30 cellular contexts compared by ENCODE assay signal in the genomic region with DNA sequence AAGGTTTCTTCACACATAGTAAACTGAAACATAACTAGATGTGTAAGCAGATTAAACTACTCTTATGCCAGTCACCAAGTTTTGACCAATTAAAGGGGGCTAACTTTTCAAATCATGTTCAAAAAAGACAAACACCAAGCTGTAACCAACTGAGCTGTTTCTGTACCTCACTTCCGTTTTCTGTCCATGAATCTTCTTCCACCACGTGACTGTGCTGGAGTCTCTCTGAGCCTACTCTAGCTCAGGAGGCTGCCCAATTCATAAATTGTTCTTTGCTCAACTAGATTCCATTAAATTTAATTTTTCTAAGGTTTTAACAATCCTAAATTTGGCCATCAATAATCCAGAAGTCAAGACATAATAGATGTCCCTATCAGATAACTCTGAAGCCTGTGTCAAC.
"Had no signal": no experiment of that assay in that cellular context is flagged by ENCODE, and none has a peak within 500 bp of the region (broad histone marks: within the 10 kb centered on the region; RNA-seq: fewer than 3 reads in every experiment).

No MANE protein-coding gene starts in this region.

- H3K27ac ChIP-seq: brain microvascular endothelial cell, coronary artery, dorsolateral prefrontal cortex, VCaP had no signal

- H3K9me3 Mint-ChIP-seq: activated CD4-positive, alpha-beta memory T cell treated with anti-CD3 and anti-CD28 coated beads, Interleukin-2, amount 10 ng/mL, durations not matched to agents 7 days and 5 days; activated T-cell treated with anti-CD3 and anti-CD28 coated beads, Interleukin-2, amount 50 U/mL, for 72 hours; activated T-helper 17 cell treated with anti-CD3 and anti-CD28 coated beads, Interleukin-2, amount 50 U/mL, for 72 hours; central memory CD8-positive, alpha-beta T cell had no signal

- H3K36me3 ChIP-seq: brain microvascular endothelial cell had no signal

- H3K27ac Mint-ChIP-seq: activated CD4-positive, alpha-beta memory T cell treated with anti-CD3 and anti-CD28 coated beads, Interleukin-2, amount 10 ng/mL, durations not matched to agents 7 days and 5 days; activated CD4-positive, alpha-beta T cell treated with anti-CD3 and anti-CD28 coated beads, Interleukin-2, amount 10 ng/mL, durations not matched to agents 7 days and 5 days; activated naive CD8-positive, alpha-beta T cell; activated T-cell treated with anti-CD3 and anti-CD28 coated beads, Interleukin-2, amount 50 U/mL, for 24 hours; activated T-cell treated with anti-CD3 and anti-CD28 coated beads, Interleukin-2, amount 50 U/mL, for 72 hours; activated T-helper 17 cell treated with anti-CD3 and anti-CD28 coated beads, Interleukin-2, amount 50 U/mL, for 72 hours; dendritic cell treated with granulocyte-macrophage colony-stimulating factor and Interleukin-4, amounts not matched to agents 40 ng/mL and 50 ng/mL, for 4 days; endodermal cell; WTC11 had no signal

- H3K4me3 Mint-ChIP-seq: activated CD4-positive, alpha-beta memory T cell treated with anti-CD3 and anti-CD28 coated beads, Interleukin-2, amount 10 ng/mL, durations not matched to agents 7 days and 5 days; activated CD4-positive, alpha-beta T cell treated with anti-CD3 and anti-CD28 coated beads, Interleukin-2, amount 10 ng/mL, durations not matched to agents 7 days and 5 days; activated naive CD8-positive, alpha-beta T cell; activated T-cell treated with anti-CD3 and anti-CD28 coated beads, Interleukin-2, amount 50 U/mL, for 24 hours; activated T-cell treated with anti-CD3 and anti-CD28 coated beads, Interleukin-2, amount 50 U/mL, for 72 hours; activated T-helper 17 cell treated with anti-CD3 and anti-CD28 coated beads, Interleukin-2, amount 50 U/mL, for 72 hours; central memory CD8-positive, alpha-beta T cell; dendritic cell treated with granulocyte-macrophage colony-stimulating factor and Interleukin-4, amounts not matched to agents 40 ng/mL and 50 ng/mL, for 4 days; endodermal cell; WTC11 had no signal

- DNase-seq: activated CD4-positive, alpha-beta memory T cell treated with anti-CD3 and anti-CD28 coated beads, Interleukin-2, amount 10 ng/mL, durations not matched to agents 7 days and 5 days; activated CD4-positive, alpha-beta T cell treated with anti-CD3 and anti-CD28 coated beads for 1 hour; activated CD4-positive, alpha-beta T cell treated with anti-CD3 and anti-CD28 coated beads for 4 hours; activated CD4-positive, alpha-beta T cell treated with anti-CD3 and anti-CD28 coated beads, Interleukin-2, amount 10 ng/mL, durations not matched to agents 7 days and 5 days; activated CD4-positive, alpha-beta T cell treated with anti-CD3 and anti-CD28 coated beads, Interleukin-2, amount 50 U/mL, for 4 hours; activated CD8-positive, alpha-beta memory T cell treated with anti-CD3 and anti-CD28 coated beads, Interleukin-2, amount 50 U/mL, for 48 hours; activated effector memory CD4-positive, alpha-beta T cell treated with Interleukin-2 at 50 U/mL for 16 hours; activated gamma-delta T cell treated with Interleukin-2 at 50 U/mL for 16 hours; activated naive CD4-positive, alpha-beta T cell treated with anti-CD3 and anti-CD28 coated beads, Interleukin-2, amount 50 U/mL, for 16 hours; activated naive CD4-positive, alpha-beta T cell treated with Interleukin-2 at 50 U/mL for 16 hours; activated T-cell treated with anti-CD3 and anti-CD28 coated beads for 4 hours; activated T-cell treated with anti-CD3 and anti-CD28 coated beads, Interleukin-2, amount 50 U/mL, for 24 hours; activated T-cell treated with anti-CD3 and anti-CD28 coated beads, Interleukin-2, amount 50 U/mL, for 72 hours; amniotic stem cell; anterior cingulate cortex; brain microvascular endothelial cell; dorsolateral prefrontal cortex; effector memory CD4-positive, alpha-beta T cell; endodermal cell; foreskin fibroblast; head of caudate nucleus; hypothalamus had no signal

- H3K36me3 Mint-ChIP-seq: activated naive CD8-positive, alpha-beta T cell had no signal

- H3K4me1 Mint-ChIP-seq: activated CD4-positive, alpha-beta memory T cell treated with anti-CD3 and anti-CD28 coated beads, Interleukin-2, amount 10 ng/mL, durations not matched to agents 7 days and 5 days; activated CD4-positive, alpha-beta T cell treated with anti-CD3 and anti-CD28 coated beads, Interleukin-2, amount 10 ng/mL, durations not matched to agents 7 days and 5 days; central memory CD8-positive, alpha-beta T cell; endodermal cell; WTC11 had no signal

- H3K27me3 ChIP-seq: brain microvascular endothelial cell had no signal

- H3K4me3 ChIP-seq: coronary artery, dorsolateral prefrontal cortex had no signal

- ATAC-seq: activated T-cell treated with anti-CD3 and anti-CD28 coated beads, Interleukin-2, amount 50 U/mL, for 72 hours; activated T-helper 17 cell treated with anti-CD3 and anti-CD28 coated beads, Interleukin-2, amount 50 U/mL, for 72 hours; esophagus mucosa; WTC11 had no signal

- H3K27me3 Mint-ChIP-seq: activated CD4-positive, alpha-beta memory T cell treated with anti-CD3 and anti-CD28 coated beads, Interleukin-2, amount 10 ng/mL, durations not matched to agents 7 days and 5 days; activated CD4-positive, alpha-beta T cell treated with anti-CD3 and anti-CD28 coated beads, Interleukin-2, amount 10 ng/mL, durations not matched to agents 7 days and 5 days; dendritic cell treated with granulocyte-macrophage colony-stimulating factor and Interleukin-4, amounts not matched to agents 40 ng/mL and 50 ng/mL, for 4 days had no signal
